8 cellular contexts compared by ENCODE assay signal in the genomic region with DNA sequence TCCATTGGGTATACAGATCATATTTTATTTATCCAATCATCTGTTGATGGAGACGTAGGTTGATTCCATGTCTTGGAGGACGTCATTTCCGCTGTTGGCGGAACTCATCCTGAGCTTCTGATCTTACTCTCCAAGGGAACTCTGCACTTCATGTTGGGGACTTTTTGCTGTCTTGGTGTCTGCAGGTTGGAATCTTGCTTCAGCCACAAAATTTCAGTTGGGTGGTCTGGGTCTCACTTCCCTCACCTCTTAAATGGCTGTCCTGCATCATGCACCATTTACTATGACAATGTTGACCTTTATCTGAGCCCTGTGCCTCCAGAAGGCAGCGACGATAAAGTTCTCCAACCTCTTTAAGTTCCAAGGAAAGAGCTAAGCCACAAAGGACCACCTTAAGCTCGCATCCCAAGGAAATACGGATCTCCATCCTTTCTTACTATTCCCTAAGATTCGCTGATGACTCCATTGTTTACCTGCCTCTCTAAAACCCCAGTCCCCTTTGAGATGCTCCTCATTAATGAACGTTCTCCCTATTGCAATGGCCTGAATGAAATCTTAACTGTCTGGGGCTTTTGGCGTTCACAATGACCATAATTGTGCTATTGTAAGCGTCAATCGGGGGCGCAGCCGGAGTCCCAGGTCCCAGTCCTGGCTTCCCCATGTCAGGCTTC. TPM values are rescaled to one million over a fixed set of nuclear protein-coding genes. Genes with fewer than 3 reads are reported as not detected.
DNase-seq lines count a peak whose midpoint lies in the region; ATAC-seq and TF ChIP-seq lines count a peak whose summit lies in the region.

No MANE protein-coding gene starts in this region.

- 47% methylated on average over 15 of the region's 15 CpGs for WGBS in body of pancreas, 2 donors

- H2AFZ ChIP-seq in parathyroid adenoma: peak overlapping the region; percentile 87

- H3K79me2 ChIP-seq in parathyroid adenoma: no peaks in the 10 kb centered on the region

- H3K27me3 ChIP-seq in body of pancreas (no peaks in the 10 kb centered on the region), parathyroid adenoma (ENCODE audit: control insufficient read depth, insufficient read depth, low read length) (no peaks in the 10 kb centered on the region)

- DNase-seq in GM12865 (ENCODE audit: low read depth): peak; percentile 89
- no peak for DNase-seq in body of pancreas
- DNase-seq in GM19240 (ENCODE audit: insufficient read length, low spot score): no peak
- no peak for DNase-seq in midbrain (lab: John Stamatoyannopoulos, UW)
- DNase-seq in kidney glomerular epithelial cell (lab: John Stamatoyannopoulos, UW): no peak
- no peak for DNase-seq in CD1c-positive myeloid dendritic cell (ENCODE audit: extremely low spot score)

- no peak for TF ChIP-seq POLR2A in body of pancreas (IDR thresholded peaks at IDR 0.05)

- peak overlapping the region; percentile 69 for H3K4me2 ChIP-seq in parathyroid adenoma (ENCODE audit: low read length)

- TF ChIP-seq CTCF in GM12865 (IDR thresholded peaks at IDR 0.05; ENCODE audit: insufficient read depth, low read depth, low read length, missing control alignments) (no peak), body of pancreas (IDR thresholded peaks at IDR 0.05) (no peak), parathyroid adenoma (IDR thresholded peaks at IDR 0.05) (no peak)

- no peak overlapping the region for H3K27ac ChIP-seq in body of pancreas
- no peak overlapping the region for H3K27ac ChIP-seq in parathyroid adenoma

- no peak overlapping the region for H3K9ac ChIP-seq in parathyroid adenoma

- H3K4me3 ChIP-seq in GM12865 (ENCODE audit: low read depth, low read length) (peak overlapping the region; percentile 49), body of pancreas (no peak overlapping the region), parathyroid adenoma (ENCODE audit: low read depth, low read length) (no peak overlapping the region)

- peak; percentile 44 for ATAC-seq in HG03095 (IDR thresholded peaks at IDR 0.05; ENCODE audit: unreplicated experiment)
- ATAC-seq in body of pancreas: peak; percentile 16

- no peaks in the 10 kb centered on the region for H3K36me3 ChIP-seq in body of pancreas (replicated peaks in 1 of 2; ENCODE audit: insufficient read depth in 1 of 2, low read depth in 2 of 2)
- H3K36me3 ChIP-seq in parathyroid adenoma (ENCODE audit: control insufficient read depth, insufficient read depth, low read length): no peaks in the 10 kb centered on the region

- no peaks in the 10 kb centered on the region for H3K9me3 ChIP-seq in body of pancreas
- H3K9me3 ChIP-seq in parathyroid adenoma (ENCODE audit: control insufficient read depth, low read length): no peaks in the 10 kb centered on the region

- intact Hi-C loops in body of pancreas (cut with DNase I): loop anchor here (5.0 to 10.0 kb wide), 2 partner anchors 192 to 289 kb away; partner anchors contain the start of gene PIAS1

- H3K4me1 ChIP-seq in body of pancreas (peaks cover 12% of the 10 kb centered on the region), parathyroid adenoma (peaks cover 7% of the 10 kb centered on the region)

RNA-seq across cellular contexts. Expression of gene RNU6-1, which starts 23.1 kb away (rescaled TPM):
- total RNA-seq in body of pancreas: not detected

RNA-seq across cellular contexts. Expression of gene SKOR1, which starts 37.6 kb away (rescaled TPM):
- total RNA-seq in body of pancreas: under 1 TPM; under 0.01 to 0.78 TPM
